In the genomic region with DNA sequence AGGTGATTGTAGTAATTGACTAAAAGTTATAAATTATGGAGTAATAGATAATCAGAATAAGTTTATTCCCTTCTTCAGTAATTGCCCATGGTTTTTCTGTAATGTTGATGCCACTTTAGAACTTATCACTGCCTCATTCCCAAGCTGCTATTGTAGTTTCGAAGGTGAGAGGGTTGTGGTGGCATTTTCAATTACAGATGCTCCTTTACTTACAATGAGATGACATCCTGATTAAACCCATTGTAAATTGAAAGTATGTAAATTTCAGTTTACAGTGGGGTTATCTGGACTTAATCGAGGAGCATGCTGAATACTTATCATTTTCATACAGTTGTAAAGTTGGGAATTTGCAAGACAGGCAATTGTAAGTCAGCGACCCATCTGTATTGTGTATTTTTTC, we compare ENCODE assay signal across 1 cellular context.
TF ChIP-seq lines count a peak whose summit lies in the region.

No MANE protein-coding gene starts in this region.

TF ChIP-seq in GM12878, 131 proteins besides CTCF, POLR2A, EP300 and RAD21:
- TF ChIP-seq TCF12 (IDR thresholded peaks at IDR 0.05; ENCODE audit: low read depth, low read length) (no peak), RELA (IDR thresholded peaks at IDR 0.05; ENCODE audit: borderline replicate concordance, partially characterized antibody) (no peak), IKZF2 (IDR thresholded peaks at IDR 0.05) (no peak), TCF3 (IDR thresholded peaks at IDR 0.05; ENCODE audit: borderline replicate concordance, insufficient read depth, low read depth, low read length) (no peak), NBN (IDR thresholded peaks at IDR 0.05) (no peak), KDM1A (IDR thresholded peaks at IDR 0.05; ENCODE audit: borderline replicate concordance) (no peak)
- TF ChIP-seq, protein P1, sequence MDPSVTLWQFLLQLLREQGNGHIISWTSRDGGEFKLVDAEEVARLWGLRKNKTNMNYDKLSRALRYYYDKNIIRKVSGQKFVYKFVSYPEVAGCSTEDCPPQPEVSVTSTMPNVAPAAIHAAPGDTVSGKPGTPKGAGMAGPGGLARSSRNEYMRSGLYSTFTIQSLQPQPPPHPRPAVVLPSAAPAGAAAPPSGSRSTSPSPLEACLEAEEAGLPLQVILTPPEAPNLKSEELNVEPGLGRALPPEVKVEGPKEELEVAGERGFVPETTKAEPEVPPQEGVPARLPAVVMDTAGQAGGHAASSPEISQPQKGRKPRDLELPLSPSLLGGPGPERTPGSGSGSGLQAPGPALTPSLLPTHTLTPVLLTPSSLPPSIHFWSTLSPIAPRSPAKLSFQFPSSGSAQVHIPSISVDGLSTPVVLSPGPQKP (IDR thresholded peaks at IDR 0.05; ENCODE audit: low read depth, low read length): no peak
- TF ChIP-seq, protein P2, sequence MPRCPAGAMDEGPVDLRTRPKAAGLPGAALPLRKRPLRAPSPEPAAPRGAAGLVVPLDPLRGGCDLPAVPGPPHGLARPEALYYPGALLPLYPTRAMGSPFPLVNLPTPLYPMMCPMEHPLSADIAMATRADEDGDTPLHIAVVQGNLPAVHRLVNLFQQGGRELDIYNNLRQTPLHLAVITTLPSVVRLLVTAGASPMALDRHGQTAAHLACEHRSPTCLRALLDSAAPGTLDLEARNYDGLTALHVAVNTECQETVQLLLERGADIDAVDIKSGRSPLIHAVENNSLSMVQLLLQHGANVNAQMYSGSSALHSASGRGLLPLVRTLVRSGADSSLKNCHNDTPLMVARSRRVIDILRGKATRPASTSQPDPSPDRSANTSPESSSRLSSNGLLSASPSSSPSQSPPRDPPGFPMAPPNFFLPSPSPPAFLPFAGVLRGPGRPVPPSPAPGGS (IDR thresholded peaks at IDR 0.05; ENCODE audit: borderline replicate concordance, insufficient read depth, low read depth, low read length, poor library complexity, severe bottlenecking): no peak
